Comparison of ENCODE assay signal across 17 cellular contexts in genomic region chr14:98197933-98198332, GRCh38.
DNase-seq lines count a peak whose midpoint lies in the region; ATAC-seq and TF ChIP-seq lines count a peak whose summit lies in the region.
"Had no signal": no experiment of that assay in that cellular context is flagged by ENCODE, and none has a peak within 500 bp of the region (broad histone marks: within the 10 kb centered on the region; RNA-seq: fewer than 3 reads in every experiment).

No MANE protein-coding gene starts in this region.

- peaks cover 3% of the 10 kb centered on the region for H3K27me3 Mint-ChIP-seq in activated naive CD4-positive, alpha-beta T cell treated with anti-CD3 and anti-CD28 coated beads, Interleukin-2, amount 10 ng/mL, durations not matched to agents 7 days and 5 days
- no peaks in the 10 kb centered on the region for H3K27me3 Mint-ChIP-seq in activated naive CD8-positive, alpha-beta T cell
- H3K27me3 Mint-ChIP-seq in stimulated activated naive CD8-positive, alpha-beta T cell treated with anti-CD3 and anti-CD28 coated beads, Interleukin-15, amount 100 ng/mL, for 72 hours: no peaks in the 10 kb centered on the region

- peak overlapping the region; percentile 100 for H3K27ac ChIP-seq in KOPT-K1 (ENCODE audit: low read depth, low read length, poor library complexity, severe bottlenecking)
- H3K27ac ChIP-seq: brain microvascular endothelial cell, coronary artery, parathyroid adenoma, SJSA1, tibial nerve had no signal

- peaks cover 8% of the 10 kb centered on the region for H3K9me3 Mint-ChIP-seq in activated naive CD4-positive, alpha-beta T cell treated with anti-CD3 and anti-CD28 coated beads, Interleukin-2, amount 10 ng/mL, durations not matched to agents 7 days and 5 days
- H3K9me3 Mint-ChIP-seq in activated naive CD8-positive, alpha-beta T cell (ENCODE audit: low read depth): no peaks in the 10 kb centered on the region
- no peaks in the 10 kb centered on the region for H3K9me3 Mint-ChIP-seq in stimulated activated naive CD8-positive, alpha-beta T cell treated with anti-CD3 and anti-CD28 coated beads, Interleukin-15, amount 100 ng/mL, for 72 hours

- DNase-seq in activated naive CD4-positive, alpha-beta T cell treated with anti-CD3 and anti-CD28 coated beads, Interleukin-2, amount 10 ng/mL, durations not matched to agents 7 days and 5 days: no peak
- DNase-seq in activated naive CD4-positive, alpha-beta T cell treated with Interleukin-2 at 50 U/mL for 16 hours: no peak
- no peak for DNase-seq in stimulated activated naive CD8-positive, alpha-beta T cell treated with anti-CD3 and anti-CD28 coated beads, Interleukin-15, amount 100 ng/mL, for 72 hours
- DNase-seq in NCI-H2107 treated with DMSO at 0.1 percent for 48 hours (lab: John Stamatoyannopoulos, UW; ENCODE audit: unreplicated experiment) (no peak), GM10248 (ENCODE audit: extremely low spot score) (no peak), NCI-H1417 (lab: John Stamatoyannopoulos, UW) (no peak)
- DNase-seq: brain microvascular endothelial cell, glutamatergic neuron, KG1, NCI-H446 treated with DMSO at 0.1 percent for 48 hours had no signal

- CTCF ChIA-PET in activated naive CD4-positive, alpha-beta T cell treated with anti-CD3 and anti-CD28 coated beads, Interleukin-2, amount 10 ng/mL, durations not matched to agents 7 days and 5 days (lab: Charles Lee): interaction anchor here (1.2 kb wide), 1 partner anchor 25 kb away, joined by 4 read pairs; no protein-coding TSS in a partner anchor
- CTCF ChIA-PET in GM10248 (lab: Yijun Ruan, JAX): interaction anchor here (1.5 kb wide), 1 partner anchor 11 kb away, joined by 3 read pairs; no protein-coding TSS in a partner anchor

- H3K36me3 Mint-ChIP-seq in activated naive CD4-positive, alpha-beta T cell treated with anti-CD3 and anti-CD28 coated beads, Interleukin-2, amount 10 ng/mL, durations not matched to agents 7 days and 5 days: peaks cover 20% of the 10 kb centered on the region
- peaks cover 6% of the 10 kb centered on the region for H3K36me3 Mint-ChIP-seq in activated naive CD8-positive, alpha-beta T cell

- ATAC-seq in stimulated activated naive CD8-positive, alpha-beta T cell treated with anti-CD3 and anti-CD28 coated beads, Interleukin-15, amount 100 ng/mL, for 72 hours: peak; percentile 16
- ATAC-seq: sciatic nerve had no signal

- H3K4me3 Mint-ChIP-seq in activated naive CD4-positive, alpha-beta T cell treated with anti-CD3 and anti-CD28 coated beads, Interleukin-2, amount 10 ng/mL, durations not matched to agents 7 days and 5 days: peak overlapping the region; percentile 30
- H3K4me3 Mint-ChIP-seq in activated naive CD8-positive, alpha-beta T cell: peak overlapping the region; percentile 44
- peak overlapping the region; percentile 10 to 50 for H3K4me3 Mint-ChIP-seq in stimulated activated naive CD8-positive, alpha-beta T cell treated with anti-CD3 and anti-CD28 coated beads, Interleukin-15, amount 100 ng/mL, for 72 hours

- peaks cover 5% of the 10 kb centered on the region; the same call in 1 of the 2 replicates for H3K36me3 ChIP-seq in KOPT-K1 (ENCODE audit: insufficient read depth, low read length)
- H3K36me3 ChIP-seq: brain microvascular endothelial cell, SJSA1, tibial nerve had no signal

- POLR2A ChIA-PET in GM10248 (lab: Yijun Ruan, JAX): no interaction called here

- no peak for TF ChIP-seq CTCF in GM10248 (IDR thresholded peaks at IDR 0.05; ENCODE audit: control extremely low read depth, extremely low read depth, low read depth, missing control alignments)

- H3K27ac Mint-ChIP-seq in activated naive CD4-positive, alpha-beta T cell treated with anti-CD3 and anti-CD28 coated beads, Interleukin-2, amount 10 ng/mL, durations not matched to agents 7 days and 5 days: peak overlapping the region; percentile 39
- peak overlapping the region; percentile 98 for H3K27ac Mint-ChIP-seq in activated naive CD8-positive, alpha-beta T cell
- H3K27ac Mint-ChIP-seq in stimulated activated naive CD8-positive, alpha-beta T cell treated with anti-CD3 and anti-CD28 coated beads, Interleukin-15, amount 100 ng/mL, for 72 hours: peak overlapping the region; percentile 6 to 49

- H3K4me1 Mint-ChIP-seq in activated naive CD4-positive, alpha-beta T cell treated with anti-CD3 and anti-CD28 coated beads, Interleukin-2, amount 10 ng/mL, durations not matched to agents 7 days and 5 days: peaks cover 94% of the 10 kb centered on the region
- H3K4me1 Mint-ChIP-seq in activated naive CD8-positive, alpha-beta T cell (ENCODE audit: low read depth): peaks cover 96% of the 10 kb centered on the region
- H3K4me1 Mint-ChIP-seq in stimulated activated naive CD8-positive, alpha-beta T cell treated with anti-CD3 and anti-CD28 coated beads, Interleukin-15, amount 100 ng/mL, for 72 hours: peaks cover 94% of the 10 kb centered on the region

- no peaks in the 10 kb centered on the region for H3K9me3 ChIP-seq in KOPT-K1 (ENCODE audit: insufficient read depth, low read length, poor library complexity, severe bottlenecking)
- H3K9me3 ChIP-seq: SJSA1, tibial nerve had no signal

Comparison
In these comparisons a context has a peak if more than half of its experiments do, and no peak if none do; other contexts are left out.
1. H3K27ac Mint-ChIP-seq: peak in every context shown above with its lines; median percentile 98 in activated naive CD8-positive, alpha-beta T cell; 39 in activated naive CD4-positive, alpha-beta T cell treated with anti-CD3 and anti-CD28 coated beads, Interleukin-2, amount 10 ng/mL, durations not matched to agents 7 days and 5 days; 28 in stimulated activated naive CD8-positive, alpha-beta T cell treated with anti-CD3 and anti-CD28 coated beads, Interleukin-15, amount 100 ng/mL, for 72 hours.